Comparison of ENCODE assay signal across 20 cellular contexts in the genomic region with DNA sequence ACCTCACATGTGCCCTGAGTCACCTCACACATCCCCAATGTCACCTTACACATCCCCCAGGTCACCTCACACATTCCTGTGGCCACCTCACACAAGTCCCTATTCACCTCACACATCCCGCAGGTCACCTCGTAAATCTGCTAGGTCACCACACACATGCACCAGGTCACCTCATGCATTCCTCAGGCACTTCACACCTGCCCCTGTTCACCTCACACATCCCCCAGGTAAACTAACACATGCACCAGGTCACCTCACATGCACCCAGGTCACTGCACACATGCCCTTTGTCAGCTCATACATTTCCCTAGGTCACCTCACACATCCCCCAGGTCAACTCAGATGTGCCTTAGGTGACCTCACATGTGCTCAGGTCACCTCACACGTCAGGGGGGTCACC.
"Had no signal": no experiment of that assay in that cellular context is flagged by ENCODE, and none has a peak within 500 bp of the region (broad histone marks: within the 10 kb centered on the region; RNA-seq: fewer than 3 reads in every experiment).

No MANE protein-coding gene starts in this region.

- H3K9me3 ChIP-seq: colonic mucosa, heart right ventricle, pancreas, suprapubic skin, thyroid gland, upper lobe of left lung, uterus had no signal

- H3K4me1 Mint-ChIP-seq: neural crest cell had no signal

- H3K27me3 ChIP-seq: colonic mucosa, thyroid gland, upper lobe of left lung, uterus had no signal

- H3K9me3 Mint-ChIP-seq: naive thymus-derived CD8-positive, alpha-beta T cell had no signal

- H3K27ac ChIP-seq: colonic mucosa, heart right ventricle, pancreas, suprapubic skin, thyroid gland, upper lobe of left lung, uterus had no signal

- H3K4me3 Mint-ChIP-seq: naive thymus-derived CD8-positive, alpha-beta T cell; neural crest cell had no signal

- ATAC-seq: heart right ventricle; left lobe of liver; naive thymus-derived CD8-positive, alpha-beta T cell; pancreas; right cardiac atrium; stimulated activated naive CD8-positive, alpha-beta T cell treated with anti-CD3 and anti-CD28 coated beads, Interleukin-15, Interleukin-2, amounts not matched to agents 100 U/mL and 50 U/mL, for 24 hours had no signal

- DNase-seq: colonic mucosa; dermis blood vessel endothelial cell; heart right ventricle; hypothalamus; islet precursor cell; mammary epithelial cell; naive thymus-derived CD8-positive, alpha-beta T cell; nucleus accumbens; pancreas; right cardiac atrium; stimulated activated CD4-positive, alpha-beta T cell treated with anti-CD3 and anti-CD28 coated beads, Interleukin-2, amount 100 ng/mL, for 48 hours; stimulated activated naive CD8-positive, alpha-beta T cell treated with anti-CD3 and anti-CD28 coated beads, Interleukin-15, Interleukin-2, amounts not matched to agents 100 U/mL and 50 U/mL, for 24 hours; thyroid gland; upper lobe of left lung; uterus had no signal

- H3K4me3 ChIP-seq: colonic mucosa, heart right ventricle, pancreas, smooth muscle cell, suprapubic skin, thyroid gland, upper lobe of left lung, uterus had no signal

- H3K4me1 ChIP-seq: colonic mucosa, heart right ventricle, pancreas, suprapubic skin, thyroid gland, upper lobe of left lung, uterus had no signal

- H3K27ac Mint-ChIP-seq: progenitor cell of endocrine pancreas had no signal

- H3K36me3 ChIP-seq: colonic mucosa, heart right ventricle, pancreas, suprapubic skin, thyroid gland, upper lobe of left lung, uterus had no signal

- H3K27me3 Mint-ChIP-seq: progenitor cell of endocrine pancreas had no signal
